ENCODE assay signal across 1 cellular context in the genomic region with DNA sequence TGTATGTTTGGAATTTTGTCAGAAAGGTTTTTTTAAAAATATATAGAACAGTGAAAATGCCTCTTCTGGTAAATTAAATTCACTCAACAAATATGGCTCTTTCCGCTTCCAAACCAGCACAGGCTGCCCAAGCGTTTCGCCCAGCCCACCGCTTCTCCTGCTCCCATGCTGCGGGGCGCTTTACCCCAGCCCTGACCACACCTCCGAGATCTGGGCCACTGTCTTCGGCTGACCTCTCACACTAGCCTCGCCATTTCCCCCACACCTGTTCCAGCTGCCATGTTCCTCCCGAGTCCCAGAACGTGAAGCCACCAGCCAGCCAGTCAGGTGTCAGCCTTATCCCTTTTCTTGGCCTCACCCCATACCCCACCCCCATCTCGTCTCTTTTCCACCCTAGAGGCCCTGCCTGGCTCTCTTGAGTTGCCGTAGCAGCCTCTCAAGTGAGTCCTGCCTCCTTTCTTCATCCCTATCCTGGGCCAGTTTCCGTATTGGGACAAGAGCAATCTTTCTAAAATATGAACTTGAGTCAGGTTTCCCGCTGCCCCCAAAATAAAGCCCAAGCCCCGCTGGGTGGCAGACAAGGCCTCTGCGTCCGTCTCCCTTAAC.
TF ChIP-seq lines count a peak whose summit lies in the region.

No MANE protein-coding gene starts in this region.

TF ChIP-seq in GM23338, 12 proteins besides CTCF, POLR2A, EP300 and RAD21 (continued from another document):
- TF ChIP-seq ETS1 (IDR thresholded peaks at IDR 0.05) = no peak
- no peak for TF ChIP-seq EZH2phosphoT487 (IDR thresholded peaks at IDR 0.05; ENCODE audit: unreplicated experiment)
- TF ChIP-seq ZNF331 (CRISPR knock-in tag; IDR thresholded peaks at IDR 0.05; ENCODE audit: low read depth) = no peak
